Comparison of ENCODE assay signal across 9 cellular contexts in genomic region chr7:12434012-12434642, GRCh38. TPM values are rescaled to one million over a fixed set of nuclear protein-coding genes. Genes with fewer than 3 reads are reported as not detected.
DNase-seq lines count a peak whose midpoint lies in the region; ATAC-seq and TF ChIP-seq lines count a peak whose summit lies in the region.
"Had no signal": no experiment of that assay in that cellular context is flagged by ENCODE, and none has a peak within 500 bp of the region (broad histone marks: within the 10 kb centered on the region; RNA-seq: fewer than 3 reads in every experiment).

No MANE protein-coding gene starts in this region.

- no peaks in the 10 kb centered on the region for H3K36me3 ChIP-seq in OCI-LY3 (replicated peaks; ENCODE audit: low read depth, low read length)

- H3K9me3 ChIP-seq in OCI-LY3 (ENCODE audit: insufficient read depth, low read length) = no peaks in the 10 kb centered on the region

- peak overlapping the region; percentile 11 for H3K4me2 ChIP-seq in OCI-LY3 (ENCODE audit: low read length)

- no TSS peak for BruUV-seq in Calu3 (replicated peaks; lab: Mats Ljungman, UMichigan)

- intact Hi-C loops in Calu3 (cut with micrococcal nuclease; ENCODE audit: unreplicated experiment) = loop anchor here (1.0 to 5.0 kb wide), 2 partner anchors 42 to 56 kb away; no protein-coding TSS in a partner anchor

- DNase-seq in Calu3 (no peak), glutamatergic neuron (no peak), GF-D8 (lab: John Stamatoyannopoulos, UW) (no peak), cerebellar cortex (ENCODE audit: low spot score) (no peak), NCI-H2227 treated with DMSO at 0.1 percent for 48 hours (lab: John Stamatoyannopoulos, UW) (no peak), HuH-7.5 (ENCODE audit: low spot score) (no peak)
- DNase-seq: T-cell had no signal

- H3K27me3 ChIP-seq in OCI-LY3 (ENCODE audit: low read depth, low read length) = no peaks in the 10 kb centered on the region

- CTCF ChIA-PET in Calu3 (lab: Charles Lee) = interaction anchor here (0.6 to 3.3 kb wide), 11 partner anchors 11 to 727 kb away, joined by 3 to 24 read pairs (median 3); partner anchors contain the start of gene THSD7A

- no peaks in the 10 kb centered on the region for H4K20me1 ChIP-seq in OCI-LY3 (ENCODE audit: insufficient read depth, low read length)

- H3K4me1 Mint-ChIP-seq in Calu3 (ENCODE audit: low read depth, unreplicated experiment) (no peaks in the 10 kb centered on the region), glutamatergic neuron (ENCODE audit: low read depth, unreplicated experiment) (no peaks in the 10 kb centered on the region)
- H3K4me1 Mint-ChIP-seq: T-cell had no signal

- H3K4me3 Mint-ChIP-seq in Calu3 (ENCODE audit: low read depth, unreplicated experiment) (no peak overlapping the region), glutamatergic neuron (ENCODE audit: unreplicated experiment) (no peak overlapping the region)
- H3K4me3 Mint-ChIP-seq: T-cell had no signal

- H3K27me3 Mint-ChIP-seq in Calu3 (ENCODE audit: unreplicated experiment) = no peaks in the 10 kb centered on the region
- no peaks in the 10 kb centered on the region for H3K27me3 Mint-ChIP-seq in glutamatergic neuron (ENCODE audit: unreplicated experiment)

- no peaks in the 10 kb centered on the region for H3K79me2 ChIP-seq in OCI-LY3 (ENCODE audit: low read length)

- H3K27ac Mint-ChIP-seq in Calu3 (ENCODE audit: unreplicated experiment) (no peak overlapping the region), glutamatergic neuron (ENCODE audit: unreplicated experiment) (no peak overlapping the region)
- H3K27ac Mint-ChIP-seq: T-cell had no signal

- peaks cover 9% of the 10 kb centered on the region for H3K4me1 ChIP-seq in OCI-LY3 (ENCODE audit: low read length)

- H3K9ac ChIP-seq in OCI-LY3 (ENCODE audit: low read length) = no peak overlapping the region

- TF ChIP-seq CTCF in Calu3 (IDR thresholded peaks at IDR 0.05; ENCODE audit: unreplicated experiment) = peak; percentile 61
- peak; percentile 61 for TF ChIP-seq CTCF in OCI-LY3 (IDR thresholded peaks at IDR 0.05; ENCODE audit: low read depth, low read length)
- TF ChIP-seq CTCF in glutamatergic neuron (IDR thresholded peaks at IDR 0.05; ENCODE audit: partially characterized antibody, unreplicated experiment) = peak; percentile 67

- peak; percentile 49 for ATAC-seq in GM21786 (IDR thresholded peaks at IDR 0.05; ENCODE audit: unreplicated experiment)
- ATAC-seq: T-cell had no signal

- no peaks in the 10 kb centered on the region for H3K9me3 Mint-ChIP-seq in Calu3 (ENCODE audit: low read depth, unreplicated experiment)
- H3K9me3 Mint-ChIP-seq in glutamatergic neuron (ENCODE audit: unreplicated experiment) = peaks cover 7% of the 10 kb centered on the region
- H3K9me3 Mint-ChIP-seq: T-cell had no signal

- H3K4me3 ChIP-seq in OCI-LY3 (ENCODE audit: low read length) = 0 out of 2 replicates have a peak overlapping the region, but pooled peaks have one; percentile 25

- no peak overlapping the region for H3K27ac ChIP-seq in OCI-LY3 (ENCODE audit: low read length)

- no peaks in the 10 kb centered on the region for H3K36me3 Mint-ChIP-seq in Calu3 (ENCODE audit: insufficient read depth, unreplicated experiment)
- peaks cover 6% of the 10 kb centered on the region for H3K36me3 Mint-ChIP-seq in glutamatergic neuron (ENCODE audit: unreplicated experiment)
- H3K36me3 Mint-ChIP-seq: T-cell had no signal

- peak overlapping the region; percentile 84 for H2AFZ ChIP-seq in OCI-LY3 (ENCODE audit: low read depth, low read length)

RNA-seq across cellular contexts. Expression of gene VWDE, which starts 30.5 kb away (rescaled TPM):
- total RNA-seq in Calu3 (2022) (20.2 and 21.3 TPM in 2 replicates), glutamatergic neuron (ENCODE audit: unreplicated experiment) (12.4 TPM)
